8 cellular contexts compared by ENCODE assay signal in genomic region chr19:34662919-34663318, GRCh38. TPM values are rescaled to one million over a fixed set of nuclear protein-coding genes. Genes with fewer than 3 reads are reported as not detected.
DNase-seq lines count a peak whose midpoint lies in the region; FAIRE-seq and TF ChIP-seq lines count a peak whose summit lies in the region.
"Had no signal": no experiment of that assay in that cellular context is flagged by ENCODE, and none has a peak within 500 bp of the region (broad histone marks: within the 10 kb centered on the region; RNA-seq: fewer than 3 reads in every experiment).

No MANE protein-coding gene starts in this region.

- no peaks in the 10 kb centered on the region for H3K79me2 ChIP-seq in DOHH2 (ENCODE audit: control insufficient read depth, low read length)

- peak; percentile 73 for TF ChIP-seq CTCF in DOHH2 (IDR thresholded peaks at IDR 0.05; ENCODE audit: low read depth, low read length, poor library complexity, severe bottlenecking)
- TF ChIP-seq CTCF in dorsolateral prefrontal cortex (IDR thresholded peaks at IDR 0.05 in 54 of 56, conservative IDR thresholded peaks at IDR 0.05 in 2 of 56; ENCODE audit: low read depth in 1 of 56, partially characterized antibody in 56 of 56): peak in 49 of 56 donors; percentile 10 to 57 (median 39)

- H3K27me3 ChIP-seq in DOHH2 (ENCODE audit: control insufficient read depth, low read length) (no peaks in the 10 kb centered on the region), dorsolateral prefrontal cortex (no peaks in the 10 kb centered on the region)

- in situ Hi-C loops in SK-MEL-5 (cut with HindIII; ENCODE audit: low pct_unique_long_range_greater_than_20kb, low sequenced_read_pairs): no loop called here

- no peak for TF ChIP-seq POLR2A in H54 (IDR thresholded peaks at IDR 0.05; ENCODE audit: low read depth, low read length)

- H3K27ac ChIP-seq in DOHH2 (ENCODE audit: low read depth, low read length) (no peak overlapping the region), dorsolateral prefrontal cortex (no peak overlapping the region)
- H3K27ac ChIP-seq: skin epidermis had no signal

- peak; percentile 84 for DNase-seq in HT-29 (ENCODE audit: low spot score)
- DNase-seq in SK-MEL-5 (ENCODE audit: low read depth, low spot score): peak; percentile 69
- no peak for DNase-seq in dorsolateral prefrontal cortex
- DNase-seq in stimulated activated CD4-positive, alpha-beta T cell treated with anti-CD3 and anti-CD28 coated beads, Interleukin-15, amount 100 ng/mL, for 48 hours (ENCODE audit: low read depth in 2 of 2): peak; percentile 11 to 21
- DNase-seq in KG1 (lab: John Stamatoyannopoulos, UW): no peak
- DNase-seq in H54 (ENCODE audit: insufficient read length, low spot score): no peak

- no peak overlapping the region for H3K4me2 ChIP-seq in DOHH2 (ENCODE audit: low read length)

- intact Hi-C loops in dorsolateral prefrontal cortex (cut with DNase I): no loop called here

- peaks cover 8% of the 10 kb centered on the region; the same call in 1 of the 2 replicates for H3K4me1 ChIP-seq in DOHH2 (ENCODE audit: control insufficient read depth, low read length)

- no peak for FAIRE-seq in H54 (lab: Jason Lieb, UNC)

- H3K36me3 ChIP-seq in DOHH2 (ENCODE audit: control insufficient read depth, low read length): no peaks in the 10 kb centered on the region

- H3F3A ChIP-seq in DOHH2 (ENCODE audit: control insufficient read depth, insufficient read depth): no peaks in the 10 kb centered on the region

- H4K20me1 ChIP-seq in DOHH2 (ENCODE audit: control insufficient read depth, insufficient read depth, low read depth, low read length): no peaks in the 10 kb centered on the region

- no peaks in the 10 kb centered on the region; the same call in 1 of the 2 replicates for H3K9me3 ChIP-seq in DOHH2 (ENCODE audit: control insufficient read depth, insufficient read depth, low read length)

- no peak overlapping the region for H3K4me3 ChIP-seq in DOHH2 (ENCODE audit: low read length)
- H3K4me3 ChIP-seq in dorsolateral prefrontal cortex: no peak overlapping the region
- H3K4me3 ChIP-seq: skin epidermis had no signal

- no peaks in the 10 kb centered on the region for H3K9me2 ChIP-seq in DOHH2 (replicated peaks; ENCODE audit: control insufficient read depth, low read length)

RNA-seq across cellular contexts. Expression of gene SCGB2B2, which starts 14.0 kb away (rescaled TPM):
- not detected in 2 replicates for total RNA-seq in HT-29 (2014; rRNA removed; shearing (Covaris generic))
- not detected in 2 replicates for total RNA-seq in SK-MEL-5 (2014; rRNA removed; shearing (Covaris generic))
- polyA plus RNA-seq in SK-MEL-5 (2015; cell fraction: cytosol; rRNA removed): not detected in 2 replicates
- polyA plus RNA-seq in SK-MEL-5 (2015; cell fraction: nucleus; rRNA removed): not detected in 2 replicates
- total RNA-seq in dorsolateral prefrontal cortex: 1 to 10 TPM in 115 of 120 experiments, under 1 TPM in 5; 0.35 to 6.0 (median 2.5) TPM

RNA-seq across cellular contexts. Expression of gene ZNF302, which starts 14.6 kb away (rescaled TPM):
- 3.9 and 6.4 TPM in 2 replicates for total RNA-seq in HT-29 (2014; rRNA removed; shearing (Covaris generic))
- 22.1 and 22.7 TPM in 2 replicates for total RNA-seq in SK-MEL-5 (2014; rRNA removed; shearing (Covaris generic))
- 8.6 and 11.2 TPM in 2 replicates for polyA plus RNA-seq in SK-MEL-5 (2015; cell fraction: cytosol; rRNA removed)
- polyA plus RNA-seq in SK-MEL-5 (2015; cell fraction: nucleus; rRNA removed): 62.2 and 88.8 TPM in 2 replicates
- 10 to 100 TPM; 42.2 to 67.0 (median 53.7) TPM for total RNA-seq in dorsolateral prefrontal cortex

Comparison
In these comparisons a context has a peak if more than half of its experiments do, and no peak if none do; other contexts are left out.
1. DNase-seq: peak in HT-29 (single experiment), SK-MEL-5 (single experiment) and stimulated activated CD4-positive, alpha-beta T cell treated with anti-CD3 and anti-CD28 coated beads, Interleukin-15, amount 100 ng/mL, for 48 hours (2 of 2); none in dorsolateral prefrontal cortex (0 of 10), KG1 (single experiment) and H54 (single experiment).